In the genomic region with DNA sequence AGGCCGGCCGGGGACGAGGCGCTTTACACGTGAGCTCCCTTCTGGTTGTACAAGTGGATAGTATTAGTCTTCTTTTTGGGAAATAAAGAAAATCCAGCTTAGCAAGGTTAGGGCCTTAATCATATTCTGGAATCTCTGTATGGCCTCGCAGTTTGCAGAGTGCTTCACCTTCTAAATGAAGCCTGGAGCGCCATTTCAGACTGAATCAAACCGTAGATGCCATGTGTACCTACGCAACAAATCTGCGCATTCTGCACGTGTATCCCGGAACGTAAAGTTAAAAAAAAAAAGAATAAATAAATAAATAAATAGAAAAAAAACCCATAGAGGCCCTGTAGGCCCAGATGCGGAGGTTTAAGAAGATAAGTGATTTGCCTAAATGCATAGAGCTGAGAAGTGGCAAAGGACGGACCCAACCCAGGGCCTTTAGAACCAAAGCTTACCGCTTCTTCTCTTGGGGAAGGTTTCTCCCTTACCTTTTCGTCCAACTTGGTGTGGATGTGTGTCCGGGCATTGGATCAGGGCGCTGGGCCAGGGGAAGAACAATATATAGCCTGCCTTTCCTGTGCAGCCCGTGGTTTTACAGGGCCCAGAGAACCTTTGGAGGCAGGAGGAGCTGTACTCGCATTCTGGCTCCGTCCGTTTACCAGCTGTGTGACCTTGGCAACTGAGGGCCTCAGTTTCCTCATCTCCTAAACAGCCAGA, we compare ENCODE assay signal across 7 cellular contexts. TPM values are rescaled to one million over a fixed set of nuclear protein-coding genes. Genes with fewer than 3 reads are reported as not detected.
DNase-seq lines count a peak whose midpoint lies in the region; ATAC-seq and TF ChIP-seq lines count a peak whose summit lies in the region.

No MANE protein-coding gene starts in this region.

- WGBS in HUES64, result 63% methylated on average over 20 of the region's 23 CpGs
- WGBS in suprapubic skin, result 36% methylated on average over 23 of the region's 23 CpGs

- no peak for TF ChIP-seq CTCF in brain microvascular endothelial cell (IDR thresholded peaks at IDR 0.05; ENCODE audit: low read depth, low read length, missing control alignments)
- no peak for TF ChIP-seq CTCF in suprapubic skin (IDR thresholded peaks at IDR 0.05)

- ATAC-seq in HG02973 (IDR thresholded peaks at IDR 0.05; ENCODE audit: unreplicated experiment), result no peak

- no peak for TF ChIP-seq POLR2A in suprapubic skin (IDR thresholded peaks at IDR 0.05)

- no peaks in the 10 kb centered on the region for H3K36me3 ChIP-seq in HUES64 (ENCODE audit: insufficient read depth, low read length)
- no peaks in the 10 kb centered on the region for H3K36me3 ChIP-seq in brain microvascular endothelial cell (replicated peaks)
- no peaks in the 10 kb centered on the region for H3K36me3 ChIP-seq in suprapubic skin

- no peak overlapping the region for H3K9ac ChIP-seq in HUES64 (ENCODE audit: low read depth, low read length)

- DNase-seq in brain microvascular endothelial cell, result no peak
- no peak for DNase-seq in suprapubic skin (ENCODE audit: low spot score in 2 of 2)
- no peak for DNase-seq in NCI-H345 treated with DMSO at 0.1 percent for 48 hours (lab: John Stamatoyannopoulos, UW; ENCODE audit: unreplicated experiment)
- DNase-seq in NCI-H526 (lab: John Stamatoyannopoulos, UW), result no peak

- no peaks in the 10 kb centered on the region for H3K9me3 ChIP-seq in HUES64 (ENCODE audit: insufficient read depth, low read depth, low read length)
- H3K9me3 ChIP-seq in suprapubic skin, result no peaks in the 10 kb centered on the region

- in situ Hi-C loops in brain microvascular endothelial cell (cut with HindIII; ENCODE audit: low pct_ligation_motif_present, low sequenced_read_pairs), result no loop called here

- H3K4me1 ChIP-seq in HUES64 (ENCODE audit: insufficient read depth, low read length) (peaks cover 29% of the 10 kb centered on the region), suprapubic skin (peaks cover 32% of the 10 kb centered on the region)

- H3K27me3 ChIP-seq in HUES64 (ENCODE audit: insufficient read depth, low read length) (peaks cover 18% of the 10 kb centered on the region), brain microvascular endothelial cell (replicated peaks) (no peaks in the 10 kb centered on the region), layer of hippocampus (ENCODE audit: control insufficient read depth, insufficient read depth, low read length) (no peaks in the 10 kb centered on the region), suprapubic skin (peaks cover 8% of the 10 kb centered on the region)

- no peak overlapping the region for H3K27ac ChIP-seq in HUES64 (ENCODE audit: low read depth, low read length)
- H3K27ac ChIP-seq in brain microvascular endothelial cell, result peak overlapping the region; percentile 69
- H3K27ac ChIP-seq in layer of hippocampus (ENCODE audit: low read depth, low read length), result peak overlapping the region; percentile 78
- peak overlapping the region; percentile 80 for H3K27ac ChIP-seq in suprapubic skin

- H3K4me3 ChIP-seq in HUES64 (ENCODE audit: low read length) (peak overlapping the region; percentile 82), brain microvascular endothelial cell (ENCODE audit: low read depth, low read length) (peak overlapping the region; percentile 70), suprapubic skin (peak overlapping the region; percentile 82)

- no peak for TF ChIP-seq EP300 in suprapubic skin (IDR thresholded peaks at IDR 0.05)

RNA-seq across cellular contexts. Expression of gene P3H2, which starts 0.5 kb away (rescaled TPM):
- polyA plus RNA-seq in HUES64 (2013, experiment 1 of 2), result 27.3 TPM
- 30.3 TPM for polyA plus RNA-seq in HUES64 (2013, experiment 2 of 2)
- total RNA-seq in suprapubic skin, result 10 to 100 TPM; 29.9 to 73.3 (median 54.5) TPM
